ENCODE assay signal across 13 cellular contexts in the genomic region with DNA sequence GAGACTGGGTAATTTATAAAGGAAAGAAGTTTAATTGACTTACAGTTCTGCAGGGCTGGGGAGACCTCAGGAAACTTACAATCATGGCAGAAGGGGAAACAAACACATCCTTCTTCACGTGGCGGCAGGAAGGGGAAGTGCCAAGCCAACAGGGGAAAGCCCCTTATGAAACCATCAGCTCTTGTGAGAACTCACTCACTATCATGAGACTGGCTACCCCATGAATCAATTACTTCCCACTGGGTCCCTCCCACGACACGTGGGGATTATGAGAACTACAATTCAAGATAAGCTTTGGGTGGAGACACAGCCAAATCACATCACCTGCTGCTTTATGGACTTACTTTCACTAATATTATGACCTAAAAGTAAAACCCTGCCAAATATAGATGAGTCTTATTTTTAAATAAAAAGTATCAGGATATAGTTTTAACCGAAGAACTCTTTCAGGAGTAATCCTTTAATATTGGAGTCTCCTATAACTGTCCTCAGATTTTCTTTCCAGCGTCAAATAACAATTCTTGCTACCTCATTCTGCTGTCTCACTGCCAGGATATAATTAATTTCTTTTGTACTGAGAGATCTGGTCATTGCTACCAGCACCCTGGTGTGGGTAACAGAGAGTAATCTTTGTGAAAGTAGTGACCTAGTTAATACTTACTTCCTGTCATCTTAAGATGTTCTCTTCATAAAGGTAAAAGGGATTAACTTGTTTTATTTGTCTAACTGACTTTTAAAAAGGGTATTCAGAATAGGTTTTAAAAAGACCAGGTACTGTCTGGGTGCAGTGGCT.
A peak's percentile ranks its signal among the peaks of the same experiment; 100 is the strongest.
DNase-seq lines count a peak whose midpoint lies in the region; ATAC-seq and TF ChIP-seq lines count a peak whose summit lies in the region.
"Had no signal": no experiment of that assay in that cellular context is flagged by ENCODE, and none has a peak within 500 bp of the region (broad histone marks: within the 10 kb centered on the region; RNA-seq: fewer than 3 reads in every experiment).

No MANE protein-coding gene starts in this region.

- no peaks in the 10 kb centered on the region for H3K9me2 ChIP-seq in PC-9 (ENCODE audit: insufficient read depth)

- POLR2A ChIA-PET in CD4-positive, alpha-beta T cell (lab: Charles Lee): no interaction called here
- POLR2A ChIA-PET in PC-9 (lab: Charles Lee; ENCODE audit: unreplicated experiment): no interaction called here

- ATAC-seq in CD4-positive, alpha-beta T cell (ENCODE audit: poor library complexity): peak; percentile 69
- ATAC-seq in HG03175 (IDR thresholded peaks at IDR 0.05; ENCODE audit: unreplicated experiment): peak; percentile 61
- peak; percentile 98 to 99 for ATAC-seq in naive B cell (ENCODE audit: low read depth in 2 of 2)
- ATAC-seq in HG03469 (IDR thresholded peaks at IDR 0.05; ENCODE audit: unreplicated experiment): no peak
- ATAC-seq: Right ventricle myocardium inferior had no signal

- TF ChIP-seq CTCF in CD4-positive, alpha-beta T cell (IDR thresholded peaks at IDR 0.05): no peak
- TF ChIP-seq CTCF in ascending aorta (IDR thresholded peaks at IDR 0.05) (no peak), PC-9 (conservative IDR thresholded peaks at IDR 0.05) (no peak)

- no peaks in the 10 kb centered on the region for H3K27me3 Mint-ChIP-seq in CD4-positive, alpha-beta T cell
- no peaks in the 10 kb centered on the region for H3K27me3 Mint-ChIP-seq in activated T-cell treated with anti-CD3 and anti-CD28 coated beads, Interleukin-2, amount 50 U/mL, for 24 hours
- H3K27me3 Mint-ChIP-seq in naive B cell: no peaks in the 10 kb centered on the region
- H3K27me3 Mint-ChIP-seq: brain had no signal

- peaks cover 30% of the 10 kb centered on the region for H3K36me3 Mint-ChIP-seq in CD4-positive, alpha-beta T cell (ENCODE audit: low read depth)
- peaks cover 78% of the 10 kb centered on the region for H3K36me3 Mint-ChIP-seq in activated T-cell treated with anti-CD3 and anti-CD28 coated beads, Interleukin-2, amount 50 U/mL, for 24 hours (ENCODE audit: low read depth)
- peaks cover 17 to 21% of the 10 kb centered on the region in 2 donors for H3K36me3 Mint-ChIP-seq in naive B cell

- H3K9me3 Mint-ChIP-seq in CD4-positive, alpha-beta T cell: peaks cover 2% of the 10 kb centered on the region
- peaks cover 7% of the 10 kb centered on the region for H3K9me3 Mint-ChIP-seq in activated T-cell treated with anti-CD3 and anti-CD28 coated beads, Interleukin-2, amount 50 U/mL, for 24 hours
- peaks cover 5 to 23% (median 13%) of the 10 kb centered on the region in 7 donors for H3K9me3 Mint-ChIP-seq in naive B cell
- H3K9me3 Mint-ChIP-seq: brain had no signal

- no peak overlapping the region for H3K4me3 ChIP-seq in ascending aorta
- no peak overlapping the region for H3K4me3 ChIP-seq in PC-9

- H3K4me2 ChIP-seq in PC-9: no peak overlapping the region

- H2AFZ ChIP-seq in PC-9: no peak overlapping the region

- CTCF ChIA-PET in CD4-positive, alpha-beta T cell (lab: Charles Lee): no interaction called here
- CTCF ChIA-PET in PC-9 (lab: Charles Lee): no interaction called here

- DNase-seq in CD4-positive, alpha-beta T cell: peak in 1 of 10 experiments; percentile 7
- DNase-seq in activated T-cell treated with anti-CD3 and anti-CD28 coated beads, Interleukin-2, amount 50 U/mL, for 24 hours: peak; percentile 34
- DNase-seq in naive B cell: peak; percentile 57
- DNase-seq in ascending aorta (ENCODE audit: low spot score in 2 of 2): no peak
- no peak for DNase-seq in PC-9
- no peak for DNase-seq in NCI-H1092 (lab: John Stamatoyannopoulos, UW)
- DNase-seq: COR-L47, NCI-H2081 had no signal

- no peak overlapping the region for H3K27ac Mint-ChIP-seq in CD4-positive, alpha-beta T cell
- peak overlapping the region; percentile 1 for H3K27ac Mint-ChIP-seq in activated T-cell treated with anti-CD3 and anti-CD28 coated beads, Interleukin-2, amount 50 U/mL, for 24 hours
- H3K27ac Mint-ChIP-seq in naive B cell: peak overlapping the region; percentile 57 to 83 (median 74)

- BruUV-seq in PC-9 (replicated peaks; lab: Mats Ljungman, UMichigan): no TSS peak

- no peaks in the 10 kb centered on the region for H4K20me1 ChIP-seq in PC-9 (ENCODE audit: insufficient read depth)

- no peaks in the 10 kb centered on the region for H3K79me2 ChIP-seq in PC-9 (ENCODE audit: low read depth)

- no peaks in the 10 kb centered on the region for H3F3A ChIP-seq in PC-9 (ENCODE audit: insufficient read depth, low read depth)

- peaks cover 4 to 27% of the 10 kb centered on the region in 2 donors for H3K36me3 ChIP-seq in ascending aorta
- 0 out of 2 replicates have a peak, but pooled peaks cover 4% of the 10 kb centered on the region for H3K36me3 ChIP-seq in PC-9 (ENCODE audit: low read depth)

- peaks cover 15% of the 10 kb centered on the region for H3K4me1 Mint-ChIP-seq in CD4-positive, alpha-beta T cell (ENCODE audit: low read depth)
- H3K4me1 Mint-ChIP-seq in activated T-cell treated with anti-CD3 and anti-CD28 coated beads, Interleukin-2, amount 50 U/mL, for 24 hours (ENCODE audit: low read depth): peaks cover 11% of the 10 kb centered on the region
- peaks cover 6 to 10% (median 8%) of the 10 kb centered on the region in 3 donors for H3K4me1 Mint-ChIP-seq in naive B cell
- H3K4me1 Mint-ChIP-seq: brain had no signal

- no peak overlapping the region for H3K27ac ChIP-seq in CD4-positive, alpha-beta T cell (ENCODE audit: low read depth, low read length)
- H3K27ac ChIP-seq in ascending aorta: no peak overlapping the region
- H3K27ac ChIP-seq in PC-9: no peak overlapping the region
- H3K27ac ChIP-seq: epithelial cell of prostate had no signal

- H3K9me3 ChIP-seq in CD4-positive, alpha-beta T cell (ENCODE audit: control insufficient read depth, low read length): no peaks in the 10 kb centered on the region
- H3K9me3 ChIP-seq in ascending aorta (no peaks in the 10 kb centered on the region), PC-9 (ENCODE audit: insufficient read depth, low read depth) (no peaks in the 10 kb centered on the region)

- intact Hi-C loops in CD4-positive, alpha-beta T cell (cut with DNase I, micrococcal nuclease): no loop called here
- intact Hi-C loops in ascending aorta (cut with DNase I): no loop called here
- intact Hi-C loops in PC-9 (cut with micrococcal nuclease; ENCODE audit: unreplicated experiment): no loop called here

- no peaks in the 10 kb centered on the region for H3K4me1 ChIP-seq in ascending aorta
- no peaks in the 10 kb centered on the region for H3K4me1 ChIP-seq in PC-9 (replicated peaks; ENCODE audit: insufficient read depth)

- no peak overlapping the region for H3K4me3 Mint-ChIP-seq in CD4-positive, alpha-beta T cell
- H3K4me3 Mint-ChIP-seq in activated T-cell treated with anti-CD3 and anti-CD28 coated beads, Interleukin-2, amount 50 U/mL, for 24 hours: no peak overlapping the region
- no peak overlapping the region for H3K4me3 Mint-ChIP-seq in naive B cell

- H3K27me3 ChIP-seq in CD4-positive, alpha-beta T cell (ENCODE audit: control insufficient read depth, insufficient read depth, low read length): no peaks in the 10 kb centered on the region
- H3K27me3 ChIP-seq in ascending aorta: no peaks in the 10 kb centered on the region
- no peaks in the 10 kb centered on the region for H3K27me3 ChIP-seq in PC-9 (ENCODE audit: insufficient read depth, low read depth)

Comparison
In these comparisons a context has a peak if more than half of its experiments do, and no peak if none do; other contexts are left out.
1. DNase-seq: peak in activated T-cell treated with anti-CD3 and anti-CD28 coated beads, Interleukin-2, amount 50 U/mL, for 24 hours (single experiment) and naive B cell (single experiment); none in ascending aorta (0 of 2), PC-9 (0 of 2) and NCI-H1092 (single experiment).